Comparison of ENCODE assay signal across 23 cellular contexts in genomic region chr19:29706635-29707034, GRCh38. TPM values are rescaled to one million over a fixed set of nuclear protein-coding genes. Genes with fewer than 3 reads are reported as not detected.
DNase-seq lines count a peak whose midpoint lies in the region; ATAC-seq and TF ChIP-seq lines count a peak whose summit lies in the region.
"Had no signal": no experiment of that assay in that cellular context is flagged by ENCODE, and none has a peak within 500 bp of the region (broad histone marks: within the 10 kb centered on the region; RNA-seq: fewer than 3 reads in every experiment).

No MANE protein-coding gene starts in this region.

- peak overlapping the region; percentile 89 to 98 for H3K27ac Mint-ChIP-seq in activated naive CD4-positive, alpha-beta T cell treated with anti-CD3 and anti-CD28 coated beads, Interleukin-2, amount 50 U/mL, for 72 hours
- H3K27ac Mint-ChIP-seq in activated T-helper 2 cell treated with anti-CD3 and anti-CD28 coated beads, Interferon-gamma antibody, Interleukin-2, Interleukin-4, amounts not matched to agents 10 μg/mL and 5 μg/mL and 100 μg/mL, durations not matched to agents 14 hours and 24 hours and 36 hours, result peak overlapping the region; percentile 98

- peaks cover 0 to 27% of the 10 kb centered on the region in 2 donors for H3K36me3 Mint-ChIP-seq in activated naive CD4-positive, alpha-beta T cell treated with anti-CD3 and anti-CD28 coated beads, Interleukin-2, amount 50 U/mL, for 72 hours
- H3K36me3 Mint-ChIP-seq in activated T-helper 2 cell treated with anti-CD3 and anti-CD28 coated beads, Interferon-gamma antibody, Interleukin-2, Interleukin-4, amounts not matched to agents 10 μg/mL and 5 μg/mL and 100 μg/mL, durations not matched to agents 14 hours and 24 hours and 36 hours (ENCODE audit: low read depth), result peaks cover 76% of the 10 kb centered on the region

- no peaks in the 10 kb centered on the region for H3K9me3 Mint-ChIP-seq in activated naive CD4-positive, alpha-beta T cell treated with anti-CD3 and anti-CD28 coated beads, Interleukin-2, amount 50 U/mL, for 72 hours
- H3K9me3 Mint-ChIP-seq in activated T-helper 2 cell treated with anti-CD3 and anti-CD28 coated beads, Interferon-gamma antibody, Interleukin-2, Interleukin-4, amounts not matched to agents 10 μg/mL and 5 μg/mL and 100 μg/mL, durations not matched to agents 14 hours and 24 hours and 36 hours, result no peaks in the 10 kb centered on the region

- TF ChIP-seq CTCF in suprapubic skin (IDR thresholded peaks at IDR 0.05), result no peak

- no peaks in the 10 kb centered on the region for H3K27me3 ChIP-seq in suprapubic skin
- H3K27me3 ChIP-seq: body of pancreas, thyroid gland had no signal

- DNase-seq in activated naive CD4-positive, alpha-beta T cell treated with anti-CD3 and anti-CD28 coated beads, Interleukin-2, amount 50 U/mL, for 72 hours (ENCODE audit: low spot score in 2 of 2), result no peak
- DNase-seq in activated naive CD4-positive, alpha-beta T cell (lab: John Stamatoyannopoulos, UW), result no peak
- DNase-seq in activated T-helper 2 cell treated with anti-CD3 and anti-CD28 coated beads, Interferon-gamma antibody, Interleukin-2, Interleukin-4, amounts not matched to agents 10 μg/mL and 5 μg/mL and 100 μg/mL, durations not matched to agents 14 hours and 24 hours and 36 hours (ENCODE audit: low spot score), result no peak
- DNase-seq in left lobe of liver (ENCODE audit: low spot score), result no peak
- DNase-seq in suprapubic skin (ENCODE audit: low spot score in 2 of 2), result no peak
- no peak for DNase-seq in dedifferentiated amniotic fluid mesenchymal stem cell (ENCODE audit: extremely low spot score)
- DNase-seq: body of pancreas; C1 segment of cervical spinal cord; H7; mesendoderm; NCI-H1694; NCI-H2171; NCI-H510A treated with DMSO at 0.1 percent for 48 hours; nucleus accumbens; PC-3; stimulated activated CD4-positive, alpha-beta T cell treated with anti-CD3 and anti-CD28 coated beads, Interleukin-1b, Interleukin-23, amount 100 ng/mL, for 48 hours; T1000; thyroid gland had no signal

- H3K36me3 ChIP-seq in suprapubic skin, result peaks cover 64% of the 10 kb centered on the region

- no peak for TF ChIP-seq POLR2A in suprapubic skin (IDR thresholded peaks at IDR 0.05)

- no peaks in the 10 kb centered on the region for H3K9me3 ChIP-seq in suprapubic skin
- H3K9me3 ChIP-seq: body of pancreas, thyroid gland had no signal

- peaks cover 41% of the 10 kb centered on the region for H3K4me1 Mint-ChIP-seq in activated T-helper 2 cell treated with anti-CD3 and anti-CD28 coated beads, Interferon-gamma antibody, Interleukin-2, Interleukin-4, amounts not matched to agents 10 μg/mL and 5 μg/mL and 100 μg/mL, durations not matched to agents 14 hours and 24 hours and 36 hours (ENCODE audit: low read depth)

- peak overlapping the region; percentile 55 for H3K27ac ChIP-seq in suprapubic skin
- H3K27ac ChIP-seq: body of pancreas, epithelial cell of prostate, thyroid gland had no signal

- intact Hi-C loops in activated T-helper 2 cell treated with anti-CD3 and anti-CD28 coated beads, Interferon-gamma antibody, Interleukin-2, Interleukin-4, amounts not matched to agents 10 μg/mL and 5 μg/mL and 100 μg/mL, durations not matched to agents 14 hours and 24 hours and 36 hours (cut with micrococcal nuclease), result no loop called here

- no peak for ATAC-seq in activated naive CD4-positive, alpha-beta T cell treated with anti-CD3 and anti-CD28 coated beads, Interleukin-2, amount 50 U/mL, for 72 hours
- ATAC-seq in left lobe of liver (peak; percentile 38), HG02938 (IDR thresholded peaks at IDR 0.05; ENCODE audit: unreplicated experiment) (no peak)
- ATAC-seq: body of pancreas, GM12878, PC-3, Right ventricle myocardium inferior had no signal

- no peak overlapping the region for H3K4me3 Mint-ChIP-seq in activated T-helper 2 cell treated with anti-CD3 and anti-CD28 coated beads, Interferon-gamma antibody, Interleukin-2, Interleukin-4, amounts not matched to agents 10 μg/mL and 5 μg/mL and 100 μg/mL, durations not matched to agents 14 hours and 24 hours and 36 hours (ENCODE audit: low read depth)

- H3K27me3 Mint-ChIP-seq in activated T-helper 2 cell treated with anti-CD3 and anti-CD28 coated beads, Interferon-gamma antibody, Interleukin-2, Interleukin-4, amounts not matched to agents 10 μg/mL and 5 μg/mL and 100 μg/mL, durations not matched to agents 14 hours and 24 hours and 36 hours (ENCODE audit: low read depth), result no peaks in the 10 kb centered on the region

- 83% methylated on average over 6 of the region's 6 CpGs for WGBS in suprapubic skin

- no peak for TF ChIP-seq EP300 in suprapubic skin (IDR thresholded peaks at IDR 0.05)

- peaks cover 8% of the 10 kb centered on the region for H3K4me1 ChIP-seq in suprapubic skin
- H3K4me1 ChIP-seq: thyroid gland had no signal

- no peak overlapping the region for H3K4me3 ChIP-seq in suprapubic skin
- H3K4me3 ChIP-seq: body of pancreas, GM12878, skin epidermis, thyroid gland had no signal

RNA-seq across cellular contexts. Expression of gene C19orf12, which starts 8.4 kb away (rescaled TPM):
- total RNA-seq in activated naive CD4-positive, alpha-beta T cell treated with anti-CD3 and anti-CD28 coated beads, Interleukin-2, amount 50 U/mL, for 72 hours, result 10 to 100 TPM; 30.9 to 33.9 TPM
- 41.9 and 42.2 TPM in 2 replicates for total RNA-seq in activated T-helper 2 cell treated with anti-CD3 and anti-CD28 coated beads, Interferon-gamma antibody, Interleukin-2, Interleukin-4, amounts not matched to agents 10 μg/mL and 5 μg/mL and 100 μg/mL, durations not matched to agents 14 hours and 24 hours and 36 hours
- total RNA-seq in left lobe of liver (52.3 TPM), suprapubic skin (10 to 100 TPM; 19.6 to 35.8 (median 27.3) TPM)

RNA-seq across cellular contexts. Expression of gene PLEKHF1, which starts 41.4 kb away (rescaled TPM):
- 10 to 100 TPM; 24.3 to 29.7 TPM for total RNA-seq in activated naive CD4-positive, alpha-beta T cell treated with anti-CD3 and anti-CD28 coated beads, Interleukin-2, amount 50 U/mL, for 72 hours
- total RNA-seq in activated T-helper 2 cell treated with anti-CD3 and anti-CD28 coated beads, Interferon-gamma antibody, Interleukin-2, Interleukin-4, amounts not matched to agents 10 μg/mL and 5 μg/mL and 100 μg/mL, durations not matched to agents 14 hours and 24 hours and 36 hours, result 28.0 and 30.3 TPM in 2 replicates
- total RNA-seq in left lobe of liver, result 11.3 TPM
- 10 to 100 TPM in 2 of 4 donors, 1 to 10 TPM in 2; 4.5 to 18.8 (median 9.7) TPM for total RNA-seq in suprapubic skin
